ENCODE assay signal across 17 cellular contexts in the genomic region with DNA sequence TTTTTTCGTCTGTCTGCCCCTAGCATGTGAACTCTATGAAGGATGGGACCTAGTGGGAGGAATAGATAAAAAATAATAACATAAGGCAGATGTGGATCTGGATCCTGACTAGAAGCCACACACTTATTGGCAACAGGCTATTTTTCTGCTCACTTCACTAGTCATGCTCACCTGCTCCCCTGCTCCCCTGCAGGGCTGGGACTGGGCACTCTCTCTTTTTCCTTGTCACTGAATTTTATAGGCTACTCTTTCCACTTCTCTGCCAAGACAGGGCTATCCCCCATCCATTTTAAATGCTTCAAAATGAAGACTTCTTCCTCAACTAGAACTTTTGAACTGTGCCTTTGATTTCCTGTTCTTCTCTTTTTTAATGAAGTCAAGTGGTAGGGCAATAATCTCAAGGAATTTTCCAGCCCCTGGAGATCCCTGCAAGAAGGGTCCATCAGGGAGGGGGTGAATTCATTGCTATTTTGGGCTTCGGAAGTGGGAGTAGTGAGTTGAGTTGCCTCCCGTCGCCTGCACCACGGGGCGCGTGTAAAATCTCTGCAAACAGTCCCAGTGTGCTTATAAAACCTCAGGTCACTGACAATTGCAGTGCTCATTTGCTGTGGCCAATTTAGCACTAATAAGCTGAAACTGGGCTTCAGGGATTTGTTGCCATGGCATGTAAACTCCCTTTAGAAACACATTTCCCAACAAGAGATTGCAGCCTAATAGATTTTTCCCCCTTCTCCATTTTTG.
DNase-seq lines count a peak whose midpoint lies in the region; ATAC-seq, FAIRE-seq and TF ChIP-seq lines count a peak whose summit lies in the region.
"Had no signal": no experiment of that assay in that cellular context is flagged by ENCODE, and none has a peak within 500 bp of the region (broad histone marks: within the 10 kb centered on the region; RNA-seq: fewer than 3 reads in every experiment).

No MANE protein-coding gene starts in this region.

- DNase-seq in DMS79 (lab: John Stamatoyannopoulos, UW) (peak; percentile 66), NCI-H1417 treated with DMSO at 0.1 percent for 48 hours (lab: John Stamatoyannopoulos, UW) (peak; percentile 20), bronchial epithelial cell (ENCODE audit: low read depth) (no peak), omental fat pad (ENCODE audit: low spot score) (no peak), activated gamma-delta T cell treated with Interleukin-2 at 50 U/mL for 16 hours (no peak), immature natural killer cell (no peak)
- DNase-seq in stimulated activated CD4-positive, alpha-beta T cell treated with anti-CD3 and anti-CD28 coated beads, Interleukin-4, amount 100 ng/mL, for 1 hour, result no peak
- DNase-seq: activated CD4-positive, CD25-positive, alpha-beta regulatory T cell treated with anti-CD3 and anti-CD28 coated beads, Interleukin-2, amount 50 U/mL, for 72 hours; activated CD8-positive, alpha-beta memory T cell treated with anti-CD3 and anti-CD28 coated beads, Interleukin-2, amount 10 ng/mL, durations not matched to agents 7 days and 5 days; BE2C; DMS53; hippocampal formation; left cardiac atrium; NCI-H1048; NCI-H82; T-helper 1 cell had no signal

- H3K9me3 Mint-ChIP-seq in immature natural killer cell, result peaks cover 0 to 2% (median 0%) of the 10 kb centered on the region in 6 donors

- no peak overlapping the region for H3K4me3 Mint-ChIP-seq in immature natural killer cell
- H3K4me3 Mint-ChIP-seq: activated CD8-positive, alpha-beta memory T cell treated with anti-CD3 and anti-CD28 coated beads, Interleukin-2, amount 10 ng/mL, durations not matched to agents 7 days and 5 days had no signal

- ATAC-seq in omental fat pad (ENCODE audit: low FRiP score), result peak; percentile 55
- ATAC-seq: activated CD8-positive, alpha-beta memory T cell treated with anti-CD3 and anti-CD28 coated beads, Interleukin-2, amount 10 ng/mL, durations not matched to agents 7 days and 5 days had no signal

- peaks cover 3 to 9% (median 9%) of the 10 kb centered on the region in 3 donors for H3K27me3 Mint-ChIP-seq in immature natural killer cell (ENCODE audit: low read depth in 3 of 3)

- H3K36me3 Mint-ChIP-seq in immature natural killer cell, result no peaks in the 10 kb centered on the region
- H3K36me3 Mint-ChIP-seq: activated CD8-positive, alpha-beta memory T cell treated with anti-CD3 and anti-CD28 coated beads, Interleukin-2, amount 10 ng/mL, durations not matched to agents 7 days and 5 days had no signal

- no peaks in the 10 kb centered on the region for H3K36me3 ChIP-seq in bronchial epithelial cell (ENCODE audit: control insufficient read depth, insufficient read depth, low read length)
- H3K36me3 ChIP-seq: BE2C had no signal

- H3K4me3 ChIP-seq in bronchial epithelial cell (ENCODE audit: low read depth, low read length), result no peak overlapping the region

- H3K27me3 ChIP-seq in bronchial epithelial cell (ENCODE audit: control insufficient read depth, insufficient read depth, low read length), result peaks cover 7% of the 10 kb centered on the region

- no peaks in the 10 kb centered on the region for H3K4me1 Mint-ChIP-seq in immature natural killer cell
- H3K4me1 Mint-ChIP-seq: activated CD8-positive, alpha-beta memory T cell treated with anti-CD3 and anti-CD28 coated beads, Interleukin-2, amount 10 ng/mL, durations not matched to agents 7 days and 5 days had no signal

- no peak for TF ChIP-seq CTCF in bronchial epithelial cell (IDR thresholded peaks at IDR 0.05; ENCODE audit: insufficient read depth, low read length, severe bottlenecking)
- TF ChIP-seq CTCF in omental fat pad (IDR thresholded peaks at IDR 0.05), result no peak

- FAIRE-seq in bronchial epithelial cell (lab: Jason Lieb, UNC), result peak; percentile 73
- FAIRE-seq: astrocyte had no signal

- no peak overlapping the region for H3K27ac Mint-ChIP-seq in immature natural killer cell
- H3K27ac Mint-ChIP-seq: activated CD8-positive, alpha-beta memory T cell treated with anti-CD3 and anti-CD28 coated beads, Interleukin-2, amount 10 ng/mL, durations not matched to agents 7 days and 5 days had no signal

Comparison
In these comparisons a context has a peak if more than half of its experiments do, and no peak if none do; other contexts are left out.
1. DNase-seq: peak in DMS79 (single experiment) and NCI-H1417 treated with DMSO at 0.1 percent for 48 hours (single experiment); none in bronchial epithelial cell (single experiment), omental fat pad (single experiment), stimulated activated CD4-positive, alpha-beta T cell treated with anti-CD3 and anti-CD28 coated beads, Interleukin-4, amount 100 ng/mL, for 1 hour (single experiment), activated gamma-delta T cell treated with Interleukin-2 at 50 U/mL for 16 hours (single experiment) and immature natural killer cell (0 of 3).